16 cellular contexts compared by ENCODE assay signal in the genomic region with DNA sequence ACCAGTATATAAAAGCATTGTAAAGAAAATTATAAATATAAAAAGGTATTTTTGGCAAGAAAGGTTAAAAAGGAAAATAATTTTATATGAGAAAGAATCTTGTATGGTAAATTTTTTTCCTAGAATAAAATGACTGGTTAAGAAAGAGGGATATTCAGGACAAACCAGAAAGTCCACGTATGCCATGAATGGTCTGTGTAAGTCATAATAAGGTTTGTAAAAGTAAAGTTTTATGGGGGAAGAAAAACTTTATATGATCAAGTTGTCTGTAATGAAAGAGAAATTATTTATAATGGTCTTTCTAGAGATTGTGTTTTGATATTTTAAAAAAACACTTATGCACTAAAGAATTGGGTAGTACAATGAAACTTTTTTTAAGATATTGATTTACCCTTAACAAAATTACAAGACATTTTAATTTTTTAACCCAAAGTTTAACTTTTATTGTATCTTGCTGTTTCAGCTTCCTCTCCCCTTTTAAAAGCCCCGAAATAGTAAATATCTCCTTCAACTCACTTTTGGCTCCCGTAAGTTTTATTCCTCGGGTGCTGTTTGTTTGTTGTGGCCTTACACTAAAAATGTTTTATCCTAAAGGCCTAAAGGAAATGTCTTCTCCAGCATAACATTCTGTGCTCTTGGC. TPM values are rescaled to one million over a fixed set of nuclear protein-coding genes. Genes with fewer than 3 reads are reported as not detected.
DNase-seq lines count a peak whose midpoint lies in the region; TF ChIP-seq lines count a peak whose summit lies in the region.
"Had no signal": no experiment of that assay in that cellular context is flagged by ENCODE, and none has a peak within 500 bp of the region (broad histone marks: within the 10 kb centered on the region; RNA-seq: fewer than 3 reads in every experiment).

No MANE protein-coding gene starts in this region.

- H3K36me3 ChIP-seq in breast epithelium (no peaks in the 10 kb centered on the region), OCI-LY7 (ENCODE audit: insufficient read depth, low read length) (no peaks in the 10 kb centered on the region), esophagus muscularis mucosa (peaks cover 5 to 20% (median 18%) of the 10 kb centered on the region in 4 donors), osteoblast (ENCODE audit: insufficient read depth, low read length) (peaks cover 26% of the 10 kb centered on the region)

- CTCF ChIA-PET in MCF 10A (lab: Yijun Ruan, JAX) (interaction anchor here (0.7 kb wide), 1 partner anchor 75 kb away, joined by 3 read pairs; no protein-coding TSS in a partner anchor), OCI-LY7 (lab: Charles Lee; ENCODE audit: unreplicated experiment) (no interaction called here)

- H4K20me1 ChIP-seq in OCI-LY7 (ENCODE audit: insufficient read depth, low read length) (no peaks in the 10 kb centered on the region), osteoblast (ENCODE audit: insufficient read depth, low read length) (no peaks in the 10 kb centered on the region)

- H3K4me3 ChIP-seq in breast epithelium (no peak overlapping the region), OCI-LY7 (ENCODE audit: low read depth, low read length, poor library complexity, severe bottlenecking) (no peak overlapping the region), esophagus muscularis mucosa (no peak overlapping the region), osteoblast (ENCODE audit: insufficient read depth, low read length) (no peak overlapping the region)
- H3K4me3 ChIP-seq: lower lobe of right lung, vagina had no signal

- H3K27me3 Mint-ChIP-seq in MCF 10A (ENCODE audit: insufficient read depth, unreplicated experiment) (no peaks in the 10 kb centered on the region), glutamatergic neuron (ENCODE audit: unreplicated experiment) (no peaks in the 10 kb centered on the region)

- H3K27me3 ChIP-seq in breast epithelium (no peaks in the 10 kb centered on the region), esophagus muscularis mucosa (no peaks in the 10 kb centered on the region), osteoblast (ENCODE audit: insufficient read depth, low read length) (no peaks in the 10 kb centered on the region)
- H3K27me3 ChIP-seq: vagina had no signal

- H3K4me2 ChIP-seq in OCI-LY7 (ENCODE audit: low read length): no peak overlapping the region
- no peak overlapping the region for H3K4me2 ChIP-seq in osteoblast (ENCODE audit: insufficient read depth, low read length)

- H3K4me3 Mint-ChIP-seq in MCF 10A (ENCODE audit: unreplicated experiment) (no peak overlapping the region), glutamatergic neuron (ENCODE audit: unreplicated experiment) (no peak overlapping the region)
- H3K4me3 Mint-ChIP-seq: activated CD8-positive, alpha-beta T cell treated with anti-CD3 and anti-CD28 coated beads, Interleukin-2, amount 10 ng/mL, durations not matched to agents 7 days and 5 days; central memory CD8-positive, alpha-beta T cell; naive thymus-derived CD8-positive, alpha-beta T cell had no signal

- H3K27ac Mint-ChIP-seq in MCF 10A (ENCODE audit: low read depth, unreplicated experiment) (no peak overlapping the region), glutamatergic neuron (ENCODE audit: unreplicated experiment) (no peak overlapping the region)
- H3K27ac Mint-ChIP-seq: activated CD8-positive, alpha-beta T cell treated with anti-CD3 and anti-CD28 coated beads, Interleukin-2, amount 10 ng/mL, durations not matched to agents 7 days and 5 days; naive thymus-derived CD8-positive, alpha-beta T cell had no signal

- no peak for TF ChIP-seq CTCF in MCF 10A (IDR thresholded peaks at IDR 0.05; ENCODE audit: unreplicated experiment)
- TF ChIP-seq CTCF in breast epithelium (IDR thresholded peaks at IDR 0.05): no peak
- TF ChIP-seq CTCF in OCI-LY7 (conservative IDR thresholded peaks at IDR 0.05; ENCODE audit: low read length): no peak
- no peak for TF ChIP-seq CTCF in esophagus muscularis mucosa (IDR thresholded peaks at IDR 0.05)
- TF ChIP-seq CTCF in glutamatergic neuron (IDR thresholded peaks at IDR 0.05; ENCODE audit: partially characterized antibody, unreplicated experiment): no peak
- TF ChIP-seq CTCF in osteoblast (IDR thresholded peaks at IDR 0.05; ENCODE audit: extremely low read depth, low read depth, low read length): no peak

- H3K9me3 Mint-ChIP-seq in MCF 10A (ENCODE audit: unreplicated experiment) (peaks cover 12% of the 10 kb centered on the region), glutamatergic neuron (ENCODE audit: unreplicated experiment) (no peaks in the 10 kb centered on the region)
- H3K9me3 Mint-ChIP-seq: central memory CD8-positive, alpha-beta T cell had no signal

- H2AFZ ChIP-seq in OCI-LY7 (ENCODE audit: low read length) (no peak overlapping the region), osteoblast (ENCODE audit: low read length) (no peak overlapping the region)

- TF ChIP-seq EP300 in esophagus muscularis mucosa (IDR thresholded peaks at IDR 0.05): no peak

- H3K9me2 ChIP-seq in OCI-LY7 (ENCODE audit: insufficient read depth, low read length): no peaks in the 10 kb centered on the region

- peaks cover 36% of the 10 kb centered on the region for H3K36me3 Mint-ChIP-seq in MCF 10A (ENCODE audit: insufficient read depth, unreplicated experiment)
- peaks cover 28% of the 10 kb centered on the region for H3K36me3 Mint-ChIP-seq in glutamatergic neuron (ENCODE audit: unreplicated experiment)
- H3K36me3 Mint-ChIP-seq: naive thymus-derived CD8-positive, alpha-beta T cell had no signal

- H3K79me2 ChIP-seq in OCI-LY7 (ENCODE audit: insufficient read depth, low read depth, low read length): no peaks in the 10 kb centered on the region
- H3K79me2 ChIP-seq in osteoblast (ENCODE audit: insufficient read depth, low read length): peaks cover 62% of the 10 kb centered on the region

- no peaks in the 10 kb centered on the region for H3K4me1 ChIP-seq in breast epithelium
- H3K4me1 ChIP-seq in OCI-LY7 (ENCODE audit: insufficient read depth, low read length, poor library complexity, severe bottlenecking): no peaks in the 10 kb centered on the region
- peaks cover 4 to 83% (median 63%) of the 10 kb centered on the region in 4 donors for H3K4me1 ChIP-seq in esophagus muscularis mucosa
- no peaks in the 10 kb centered on the region for H3K4me1 ChIP-seq in osteoblast (ENCODE audit: insufficient read depth, low read length)

- POLR2A ChIA-PET in MCF 10A (lab: Yijun Ruan, JAX) (interaction anchor here (0.8 to 0.9 kb wide), 2 partner anchors 9 to 31 kb away, joined by 3 to 4 read pairs; no protein-coding TSS in a partner anchor), OCI-LY7 (lab: Charles Lee) (no interaction called here)

- no peak overlapping the region for H3K27ac ChIP-seq in breast epithelium
- H3K27ac ChIP-seq in OCI-LY7 (ENCODE audit: low read depth, low read length, poor library complexity, severe bottlenecking): no peak overlapping the region
- H3K27ac ChIP-seq in esophagus muscularis mucosa (replicated peaks in 1 of 4): peak overlapping the region in 3 of 4 donors; percentile 2 to 69 (median 13)
- H3K27ac ChIP-seq in osteoblast (ENCODE audit: low read depth, low read length): no peak overlapping the region
- H3K27ac ChIP-seq: lower lobe of right lung, vagina had no signal

- H3K4me1 Mint-ChIP-seq in MCF 10A (ENCODE audit: insufficient read depth, unreplicated experiment): no peaks in the 10 kb centered on the region
- H3K4me1 Mint-ChIP-seq in glutamatergic neuron (ENCODE audit: low read depth, unreplicated experiment): no peaks in the 10 kb centered on the region
- H3K4me1 Mint-ChIP-seq: central memory CD8-positive, alpha-beta T cell; naive thymus-derived CD8-positive, alpha-beta T cell had no signal

- peak; percentile 48 for DNase-seq in MCF 10A (ENCODE audit: unreplicated experiment)
- no peak for DNase-seq in breast epithelium (ENCODE audit: low spot score in 2 of 2)
- DNase-seq in OCI-LY7 (ENCODE audit: low spot score): peak; percentile 20
- no peak for DNase-seq in esophagus muscularis mucosa (ENCODE audit: extremely low spot score)
- no peak for DNase-seq in SKM-1 treated with dmso at 0.1 percent for 144 hours (lab: John Stamatoyannopoulos, UW; ENCODE audit: unreplicated experiment)
- no peak for DNase-seq in glutamatergic neuron
- no peak for DNase-seq in GDM1 (lab: John Stamatoyannopoulos, UW)
- no peak for DNase-seq in osteoblast (ENCODE audit: insufficient read length, low spot score, missing footprints)
- DNase-seq: activated CD8-positive, alpha-beta T cell treated with anti-CD3 and anti-CD28 coated beads, Interleukin-2, amount 10 ng/mL, durations not matched to agents 7 days and 5 days; DMS153; effector memory CD4-positive, alpha-beta T cell; lower lobe of right lung; naive thymus-derived CD8-positive, alpha-beta T cell; NCI-H187 treated with DMSO at 0.1 percent for 48 hours had no signal

- TF ChIP-seq POLR2A in breast epithelium (IDR thresholded peaks at IDR 0.05) (no peak), esophagus muscularis mucosa (IDR thresholded peaks at IDR 0.05; ENCODE audit: low read depth) (no peak)

- intact Hi-C loops in MCF 10A (cut with micrococcal nuclease): no loop called here
- intact Hi-C loops in breast epithelium (cut with DNase I; ENCODE audit: low total_unique reads): no loop called here
- intact Hi-C loops in OCI-LY7 (cut with micrococcal nuclease; ENCODE audit: unreplicated experiment): no loop called here
- intact Hi-C loops in esophagus muscularis mucosa (cut with DNase I): no loop called here

- H3K9me3 ChIP-seq in breast epithelium (no peaks in the 10 kb centered on the region), OCI-LY7 (ENCODE audit: low read length) (peaks cover 13% of the 10 kb centered on the region; the same call in 1 of the 2 replicates), esophagus muscularis mucosa (no peaks in the 10 kb centered on the region), osteoblast (ENCODE audit: low read depth, low read length) (no peaks in the 10 kb centered on the region)
- H3K9me3 ChIP-seq: lower lobe of right lung, vagina had no signal

- 87% methylated on average over 4 of the region's 4 CpGs for WGBS in esophagus muscularis mucosa

- BruUV-seq in MCF 10A (replicated peaks; lab: Mats Ljungman, UMichigan) (no TSS peak), OCI-LY7 (replicated peaks; lab: Mats Ljungman, UMichigan) (no TSS peak)

RNA-seq across cellular contexts. Expression of gene AMOTL1, which starts 47.7 kb away (rescaled TPM):
- total RNA-seq in MCF 10A (2022): 76.6 and 77.0 TPM in 2 replicates
- 10 to 100 TPM; 35.5 to 41.4 (median 39.0) TPM for total RNA-seq in breast epithelium
- total RNA-seq in OCI-LY7 (2014; rRNA removed; shearing (Covaris generic)): not detected in 2 replicates
- total RNA-seq in OCI-LY7 (2022): not detected in 2 replicates
- total RNA-seq in esophagus muscularis mucosa: 100 to 1,000 TPM; 172 to 259 (median 182) TPM
- total RNA-seq in glutamatergic neuron (ENCODE audit: unreplicated experiment): 27.6 TPM
- 53.6 and 54.2 TPM in 2 replicates for total RNA-seq in osteoblast

Comparison
In these comparisons a context has a peak if more than half of its experiments do, and no peak if none do; other contexts are left out.
1. DNase-seq: peak in MCF 10A (single experiment) and OCI-LY7 (single experiment); none in breast epithelium (0 of 2), esophagus muscularis mucosa (single experiment), SKM-1 treated with dmso at 0.1 percent for 144 hours (single experiment), glutamatergic neuron (single experiment), GDM1 (single experiment) and osteoblast (single experiment).
2. H3K27ac ChIP-seq: peak in esophagus muscularis mucosa (3 of 4); none in breast epithelium (0 of 2), OCI-LY7 (single experiment) and osteoblast (single experiment).
3. RNA of gene AMOTL1, which starts 47.7 kb away (total RNA-seq): 172 to 259 TPM in esophagus muscularis mucosa, 76.6 to 77.0 TPM in MCF 10A, 53.6 to 54.2 TPM in osteoblast, 35.5 to 41.4 TPM in breast epithelium and 27.6 TPM in glutamatergic neuron (single experiment); not detected in OCI-LY7; every median in the first group is over 10 times any median in the second.